17 cellular contexts compared by ENCODE assay signal in genomic region chr20:41669708-41670263, GRCh38. TPM values are rescaled to one million over a fixed set of nuclear protein-coding genes. Genes with fewer than 3 reads are reported as not detected.
A peak's percentile ranks its signal among the peaks of the same experiment; 100 is the strongest.
DNase-seq lines count a peak whose midpoint lies in the region; ATAC-seq and TF ChIP-seq lines count a peak whose summit lies in the region.
"Had no signal": no experiment of that assay in that cellular context is flagged by ENCODE, and none has a peak within 500 bp of the region (broad histone marks: within the 10 kb centered on the region; RNA-seq: fewer than 3 reads in every experiment).

No MANE protein-coding gene starts in this region.

- peak overlapping the region; percentile 55 for H3K9ac ChIP-seq in KMS-11

- peak overlapping the region; percentile 87 for H2AFZ ChIP-seq in KMS-11 (ENCODE audit: low read depth)

- H3K27me3 ChIP-seq in KMS-11 (ENCODE audit: insufficient read depth, low read depth): no peaks in the 10 kb centered on the region
- H3K27me3 ChIP-seq in effector memory CD4-positive, alpha-beta T cell (replicated peaks; ENCODE audit: control insufficient read depth, insufficient read depth, low read length, poor library complexity, severe bottlenecking): peaks cover 2% of the 10 kb centered on the region
- H3K27me3 ChIP-seq: suprapubic skin had no signal

- H3K36me3 Mint-ChIP-seq in Calu3 (ENCODE audit: insufficient read depth, unreplicated experiment): peaks cover 3% of the 10 kb centered on the region
- peaks cover 0 to 8% (median 6%) of the 10 kb centered on the region in 3 donors for H3K36me3 Mint-ChIP-seq in naive thymus-derived CD8-positive, alpha-beta T cell

- peak overlapping the region; percentile 8 for H3K27ac Mint-ChIP-seq in Calu3 (ENCODE audit: unreplicated experiment)
- H3K27ac Mint-ChIP-seq in naive thymus-derived CD8-positive, alpha-beta T cell: peak overlapping the region in 1 of 10 donors; percentile 68

- no peaks in the 10 kb centered on the region for H3K36me3 ChIP-seq in KMS-11 (ENCODE audit: insufficient read depth)
- no peaks in the 10 kb centered on the region for H3K36me3 ChIP-seq in mesodermal cell (ENCODE audit: control insufficient read depth, insufficient read depth, low read length)
- H3K36me3 ChIP-seq in effector memory CD4-positive, alpha-beta T cell (ENCODE audit: control insufficient read depth, insufficient read depth, low read length): no peaks in the 10 kb centered on the region
- H3K36me3 ChIP-seq: sigmoid colon, suprapubic skin, WERI-Rb-1 had no signal

- no TSS peak for BruUV-seq in Calu3 (replicated peaks; lab: Mats Ljungman, UMichigan)

- no peaks in the 10 kb centered on the region for H3K9me3 Mint-ChIP-seq in Calu3 (ENCODE audit: low read depth, unreplicated experiment)
- peaks cover 0 to 8% (median 0%) of the 10 kb centered on the region in 9 donors for H3K9me3 Mint-ChIP-seq in naive thymus-derived CD8-positive, alpha-beta T cell

- H3K4me3 Mint-ChIP-seq in Calu3 (ENCODE audit: low read depth, unreplicated experiment): no peak overlapping the region
- no peak overlapping the region for H3K4me3 Mint-ChIP-seq in naive thymus-derived CD8-positive, alpha-beta T cell

- H3K4me1 ChIP-seq in KMS-11 (ENCODE audit: low read depth, poor library complexity, severe bottlenecking) (peaks cover 20% of the 10 kb centered on the region), mesodermal cell (ENCODE audit: control insufficient read depth, insufficient read depth, low read length, poor library complexity, severe bottlenecking) (no peaks in the 10 kb centered on the region)
- no peaks in the 10 kb centered on the region for H3K4me1 ChIP-seq in effector memory CD4-positive, alpha-beta T cell (ENCODE audit: control insufficient read depth, insufficient read depth, low read length, poor library complexity, severe bottlenecking)
- H3K4me1 ChIP-seq: sigmoid colon had no signal

- intact Hi-C loops in Calu3 (cut with micrococcal nuclease; ENCODE audit: unreplicated experiment): no loop called here

- DNase-seq in Calu3 (peak; percentile 28), UCSD-AML1 (lab: John Stamatoyannopoulos, UW; ENCODE audit: unreplicated experiment) (peak; percentile 39), Kasumi-1 (lab: John Stamatoyannopoulos, UW) (no peak), GM20000 (ENCODE audit: low spot score) (no peak)
- no peak for DNase-seq in effector memory CD4-positive, alpha-beta T cell
- DNase-seq in naive thymus-derived CD8-positive, alpha-beta T cell: no peak
- DNase-seq: DMS153; effector CD4-positive, alpha-beta T cell; hypothalamus; NCI-H187; NCI-H446 treated with DMSO at 0.1 percent for 48 hours; sigmoid colon; stimulated activated CD4-positive, alpha-beta T cell treated with anti-CD3 and anti-CD28 coated beads, Interleukin-2, amount 100 ng/mL, for 48 hours; WERI-Rb-1 had no signal

- peaks cover 35% of the 10 kb centered on the region for H3K27me3 Mint-ChIP-seq in Calu3 (ENCODE audit: unreplicated experiment)
- peaks cover 21 to 67% (median 28%) of the 10 kb centered on the region in 5 donors for H3K27me3 Mint-ChIP-seq in naive thymus-derived CD8-positive, alpha-beta T cell

- POLR2A ChIA-PET in naive thymus-derived CD8-positive, alpha-beta T cell (lab: Charles Lee): no interaction called here

- no peak for ATAC-seq in naive thymus-derived CD8-positive, alpha-beta T cell

- no peaks in the 10 kb centered on the region for H4K20me1 ChIP-seq in KMS-11 (ENCODE audit: insufficient read depth)

- CTCF ChIA-PET in Calu3 (lab: Charles Lee): no interaction called here

- WGBS in mesodermal cell (ENCODE audit: insufficient coverage in 2 of 2), 2 experiments: 53 to 62% methylated on average over 5 to 6 of the region's 6 CpGs

- peak overlapping the region; percentile 66 for H3K4me2 ChIP-seq in KMS-11

- no peaks in the 10 kb centered on the region for H3K79me2 ChIP-seq in KMS-11 (ENCODE audit: insufficient read depth, low read depth)

- no peak for TF ChIP-seq CTCF in Calu3 (IDR thresholded peaks at IDR 0.05; ENCODE audit: unreplicated experiment)
- TF ChIP-seq CTCF in KMS-11 (conservative IDR thresholded peaks at IDR 0.05; ENCODE audit: low read depth, low read length): no peak
- TF ChIP-seq CTCF in GM20000 (IDR thresholded peaks at IDR 0.05; ENCODE audit: extremely low read depth, missing control alignments): no peak

- H3K27ac ChIP-seq in KMS-11 (peak overlapping the region; percentile 43), mesodermal cell (ENCODE audit: low read depth, low read length, severe bottlenecking) (peak overlapping the region; percentile 13)
- H3K27ac ChIP-seq in effector memory CD4-positive, alpha-beta T cell (ENCODE audit: insufficient read depth, low read length, poor library complexity, severe bottlenecking): no peak overlapping the region
- H3K27ac ChIP-seq: sigmoid colon, suprapubic skin, WERI-Rb-1 had no signal

- H3K4me3 ChIP-seq in KMS-11 (IDR thresholded peaks at IDR 0.05; ENCODE audit: insufficient read depth, low read depth, low read length): no peak overlapping the region
- no peak overlapping the region for H3K4me3 ChIP-seq in mesodermal cell (ENCODE audit: extremely low read depth, insufficient read depth, low read length, poor library complexity, severe bottlenecking)
- no peak overlapping the region for H3K4me3 ChIP-seq in effector memory CD4-positive, alpha-beta T cell (ENCODE audit: insufficient read depth, low read depth, low read length, poor library complexity, severe bottlenecking)
- H3K4me3 ChIP-seq: sigmoid colon, suprapubic skin had no signal

- H3K4me1 Mint-ChIP-seq in Calu3 (ENCODE audit: low read depth, unreplicated experiment): peaks cover 12% of the 10 kb centered on the region
- H3K4me1 Mint-ChIP-seq in naive thymus-derived CD8-positive, alpha-beta T cell: no peaks in the 10 kb centered on the region

- no peaks in the 10 kb centered on the region for H3K9me3 ChIP-seq in mesodermal cell (ENCODE audit: control insufficient read depth, low read length)
- no peaks in the 10 kb centered on the region for H3K9me3 ChIP-seq in effector memory CD4-positive, alpha-beta T cell (ENCODE audit: control insufficient read depth, low read length)
- H3K9me3 ChIP-seq: sigmoid colon, suprapubic skin had no signal

RNA-seq across cellular contexts. Expression of gene CHD6, which starts 51.6 kb away (rescaled TPM):
- total RNA-seq in Calu3 (2022): 94.5 and 98.5 TPM in 2 replicates
- 25.0 TPM for polyA plus RNA-seq in mesodermal cell (2013, experiment 1 of 2)
- polyA plus RNA-seq in mesodermal cell (2013, experiment 2 of 2): 23.9 TPM
- 10 to 100 TPM; 92.0 to 96.1 TPM for total RNA-seq in naive thymus-derived CD8-positive, alpha-beta T cell
- 10 to 100 TPM; 44.3 to 57.4 (median 56.3) TPM for polyA plus RNA-seq in naive thymus-derived CD8-positive, alpha-beta T cell

Comparison
In these comparisons a context has a peak if more than half of its experiments do, and no peak if none do; other contexts are left out.
1. DNase-seq: peak in Calu3 (single experiment) and UCSD-AML1 (single experiment); none in effector memory CD4-positive, alpha-beta T cell (0 of 3), naive thymus-derived CD8-positive, alpha-beta T cell (0 of 10), Kasumi-1 (0 of 2) and GM20000 (single experiment).